Comparison of ENCODE assay signal across 1 cellular context in the genomic region with DNA sequence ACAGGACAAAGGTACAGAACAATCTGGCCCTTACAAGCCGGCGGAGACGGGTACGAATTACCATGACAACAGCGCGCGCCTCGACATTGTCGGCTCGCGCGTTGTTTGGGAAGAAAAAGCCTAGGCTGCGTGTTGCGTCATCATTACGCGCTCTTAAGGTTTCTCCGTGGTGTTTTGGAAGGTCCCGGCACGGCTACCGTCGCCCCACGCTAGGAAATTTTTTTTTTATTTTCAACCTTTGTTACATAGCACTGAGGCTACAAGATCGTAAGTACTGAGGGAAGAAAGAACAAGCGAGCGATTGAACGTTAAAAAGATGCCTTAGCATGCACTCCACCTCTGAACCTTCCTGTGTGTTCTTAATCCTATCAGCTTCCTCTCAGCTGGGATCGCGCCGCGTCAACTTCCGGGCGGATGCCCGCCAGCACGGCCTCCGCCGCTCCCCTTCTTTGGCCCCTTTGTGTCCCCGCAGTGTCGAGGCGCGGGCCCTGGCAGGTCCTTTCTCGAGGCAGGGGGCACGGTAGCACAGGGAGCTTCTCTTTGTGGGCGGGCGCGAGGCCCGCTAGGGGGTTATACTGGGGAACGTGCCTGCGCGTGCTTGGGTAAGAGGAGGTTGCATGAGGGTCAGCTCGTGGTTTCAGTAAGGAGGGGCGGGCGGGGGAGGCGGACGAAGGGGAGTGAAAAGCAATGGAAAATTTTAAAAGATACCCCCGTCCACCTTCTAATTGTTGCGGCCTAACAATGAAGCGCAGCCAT.
A peak's percentile ranks its signal among the peaks of the same experiment; 100 is the strongest.
TF ChIP-seq lines count a peak whose summit lies in the region.

A gene with protein sequence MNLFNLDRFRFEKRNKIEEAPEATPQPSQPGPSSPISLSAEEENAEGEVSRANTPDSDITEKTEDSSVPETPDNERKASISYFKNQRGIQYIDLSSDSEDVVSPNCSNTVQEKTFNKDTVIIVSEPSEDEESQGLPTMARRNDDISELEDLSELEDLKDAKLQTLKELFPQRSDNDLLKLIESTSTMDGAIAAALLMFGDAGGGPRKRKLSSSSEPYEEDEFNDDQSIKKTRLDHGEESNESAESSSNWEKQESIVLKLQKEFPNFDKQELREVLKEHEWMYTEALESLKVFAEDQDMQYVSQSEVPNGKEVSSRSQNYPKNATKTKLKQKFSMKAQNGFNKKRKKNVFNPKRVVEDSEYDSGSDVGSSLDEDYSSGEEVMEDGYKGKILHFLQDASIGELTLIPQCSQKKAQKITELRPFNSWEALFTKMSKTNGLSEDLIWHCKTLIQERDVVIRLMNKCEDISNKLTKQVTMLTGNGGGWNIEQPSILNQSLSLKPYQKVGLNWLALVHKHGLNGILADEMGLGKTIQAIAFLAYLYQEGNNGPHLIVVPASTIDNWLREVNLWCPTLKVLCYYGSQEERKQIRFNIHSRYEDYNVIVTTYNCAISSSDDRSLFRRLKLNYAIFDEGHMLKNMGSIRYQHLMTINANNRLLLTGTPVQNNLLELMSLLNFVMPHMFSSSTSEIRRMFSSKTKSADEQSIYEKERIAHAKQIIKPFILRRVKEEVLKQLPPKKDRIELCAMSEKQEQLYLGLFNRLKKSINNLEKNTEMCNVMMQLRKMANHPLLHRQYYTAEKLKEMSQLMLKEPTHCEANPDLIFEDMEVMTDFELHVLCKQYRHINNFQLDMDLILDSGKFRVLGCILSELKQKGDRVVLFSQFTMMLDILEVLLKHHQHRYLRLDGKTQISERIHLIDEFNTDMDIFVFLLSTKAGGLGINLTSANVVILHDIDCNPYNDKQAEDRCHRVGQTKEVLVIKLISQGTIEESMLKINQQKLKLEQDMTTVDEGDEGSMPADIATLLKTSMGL (plus strand): TSS at position 397 of the 756 bp plus-strand sequence. CDS start 530 bp downstream, outside the sequence.

TF ChIP-seq in HepG2, 621 proteins besides CTCF, POLR2A, EP300 and RAD21 (continued from another document and continues in another):
- TF ChIP-seq SPEN (CRISPR knock-in tag; IDR thresholded peaks at IDR 0.05; ENCODE audit: low read depth) (peak; percentile 82; the same call in 1 of the 2 replicates), AGO2 (optimal IDR thresholded peaks at IDR 0.05; ENCODE audit: low read depth, low read length) (peak; percentile 83), ZBTB21 (CRISPR knock-in tag; IDR thresholded peaks at IDR 0.05) (peak; percentile 85), GATA4 (IDR thresholded peaks at IDR 0.05; ENCODE audit: borderline replicate concordance, low read depth) (0 out of 2 replicates have a peak, but pooled peaks have one; percentile 31), ZFP90 (CRISPR knock-in tag; IDR thresholded peaks at IDR 0.05; ENCODE audit: borderline replicate concordance) (peak; percentile 84), ZNF451 (CRISPR knock-in tag; IDR thresholded peaks at IDR 0.05) (peak; percentile 49; the same call in 1 of the 2 replicates), ZNF136 (CRISPR knock-in tag; IDR thresholded peaks at IDR 0.05; ENCODE audit: low read depth) (no peak), ZNF547 (CRISPR knock-in tag; IDR thresholded peaks at IDR 0.05) (peak; percentile 83; the same call in 1 of the 2 replicates), ZNF616 (CRISPR knock-in tag; IDR thresholded peaks at IDR 0.05; ENCODE audit: low read depth) (0 out of 2 replicates have a peak, but pooled peaks have one; percentile 27), KDM6A (CRISPR knock-in tag; IDR thresholded peaks at IDR 0.05; ENCODE audit: low read depth) (peak; percentile 37; the same call in 1 of the 2 replicates), ZNF34 (CRISPR knock-in tag; IDR thresholded peaks at IDR 0.05; ENCODE audit: borderline replicate concordance) (no peak), ZNF891 (CRISPR knock-in tag; IDR thresholded peaks at IDR 0.05) (peak; percentile 93), TMF1 (CRISPR knock-in tag; IDR thresholded peaks at IDR 0.05; ENCODE audit: low read depth) (peak; percentile 70; the same call in 1 of the 2 replicates), PHF20 (CRISPR knock-in tag; IDR thresholded peaks at IDR 0.05) (peak; percentile 94), MTA1 (CRISPR knock-in tag; IDR thresholded peaks at IDR 0.05; ENCODE audit: borderline replicate concordance) (peak; percentile 87), ZFX (CRISPR knock-in tag; IDR thresholded peaks at IDR 0.05; ENCODE audit: low read depth) (peak; percentile 96), AHR (CRISPR knock-in tag; IDR thresholded peaks at IDR 0.05) (peak; percentile 67; the same call in 1 of the 2 replicates), KDM5B (CRISPR knock-in tag; IDR thresholded peaks at IDR 0.05; ENCODE audit: borderline replicate concordance) (peak; percentile 87; the same call in 1 of the 2 replicates), ZFP62 (CRISPR knock-in tag; IDR thresholded peaks at IDR 0.05) (no peak), HNRNPL (IDR thresholded peaks at IDR 0.05; ENCODE audit: low read depth, low read length) (peak; percentile 80), SIX4 (CRISPR knock-in tag; IDR thresholded peaks at IDR 0.05) (0 out of 2 replicates have a peak, but pooled peaks have one; percentile 16), RNF2 (conservative IDR thresholded peaks at IDR 0.05; ENCODE audit: low read depth) (peak; percentile 94), FOXO1 (CRISPR knock-in tag; IDR thresholded peaks at IDR 0.05) (0 out of 2 replicates have a peak, but pooled peaks have one; percentile 40), HIVEP1 (CRISPR knock-in tag; IDR thresholded peaks at IDR 0.05) (peak; percentile 87), ZNF737 (CRISPR knock-in tag; IDR thresholded peaks at IDR 0.05; ENCODE audit: borderline replicate concordance) (0 out of 2 replicates have a peak, but pooled peaks have one; percentile 72), HES4 (CRISPR knock-in tag; IDR thresholded peaks at IDR 0.05; ENCODE audit: borderline replicate concordance) (peak; percentile 71), REPIN1 (CRISPR knock-in tag; IDR thresholded peaks at IDR 0.05; ENCODE audit: borderline replicate concordance, low read depth) (peak; percentile 82; the same call in 1 of the 2 replicates), NFIC (IDR thresholded peaks at IDR 0.05; ENCODE audit: low read length) (peak; percentile 47; the same call in 1 of the 2 replicates), PPARG (CRISPR knock-in tag; conservative IDR thresholded peaks at IDR 0.05) (0 out of 2 replicates have a peak, but pooled peaks have one; percentile 28)
- TF ChIP-seq, protein P1, sequence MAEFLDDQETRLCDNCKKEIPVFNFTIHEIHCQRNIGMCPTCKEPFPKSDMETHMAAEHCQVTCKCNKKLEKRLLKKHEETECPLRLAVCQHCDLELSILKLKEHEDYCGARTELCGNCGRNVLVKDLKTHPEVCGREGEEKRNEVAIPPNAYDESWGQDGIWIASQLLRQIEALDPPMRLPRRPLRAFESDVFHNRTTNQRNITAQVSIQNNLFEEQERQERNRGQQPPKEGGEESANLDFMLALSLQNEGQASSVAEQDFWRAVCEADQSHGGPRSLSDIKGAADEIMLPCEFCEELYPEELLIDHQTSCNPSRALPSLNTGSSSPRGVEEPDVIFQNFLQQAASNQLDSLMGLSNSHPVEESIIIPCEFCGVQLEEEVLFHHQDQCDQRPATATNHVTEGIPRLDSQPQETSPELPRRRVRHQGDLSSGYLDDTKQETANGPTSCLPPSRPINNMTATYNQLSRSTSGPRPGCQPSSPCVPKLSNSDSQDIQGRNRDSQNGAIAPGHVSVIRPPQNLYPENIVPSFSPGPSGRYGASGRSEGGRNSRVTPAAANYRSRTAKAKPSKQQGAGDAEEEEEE (CRISPR knock-in tag; IDR thresholded peaks at IDR 0.05; ENCODE audit: borderline replicate concordance): no peak
- TF ChIP-seq, protein P2, sequence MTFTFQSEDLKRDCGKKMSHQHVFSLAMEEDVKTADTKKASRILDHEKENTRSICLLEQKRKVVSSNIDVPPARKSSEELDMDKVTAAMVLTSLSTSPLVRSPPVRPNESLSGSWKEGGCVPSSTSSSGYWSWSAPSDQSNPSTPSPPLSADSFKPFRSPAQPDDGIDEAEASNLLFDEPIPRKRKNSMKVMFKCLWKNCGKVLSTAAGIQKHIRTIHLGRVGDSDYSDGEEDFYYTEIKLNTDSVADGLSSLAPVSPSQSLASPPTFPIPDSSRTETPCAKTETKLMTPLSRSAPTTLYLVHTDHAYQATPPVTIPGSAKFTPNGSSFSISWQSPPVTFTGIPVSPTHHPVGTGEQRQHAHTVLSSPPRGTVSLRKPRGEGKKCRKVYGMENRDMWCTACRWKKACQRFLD (CRISPR knock-in tag; IDR thresholded peaks at IDR 0.05; ENCODE audit: borderline replicate concordance): peak; percentile 79; the same call in 1 of the 2 replicates
- TF ChIP-seq, protein P3, sequence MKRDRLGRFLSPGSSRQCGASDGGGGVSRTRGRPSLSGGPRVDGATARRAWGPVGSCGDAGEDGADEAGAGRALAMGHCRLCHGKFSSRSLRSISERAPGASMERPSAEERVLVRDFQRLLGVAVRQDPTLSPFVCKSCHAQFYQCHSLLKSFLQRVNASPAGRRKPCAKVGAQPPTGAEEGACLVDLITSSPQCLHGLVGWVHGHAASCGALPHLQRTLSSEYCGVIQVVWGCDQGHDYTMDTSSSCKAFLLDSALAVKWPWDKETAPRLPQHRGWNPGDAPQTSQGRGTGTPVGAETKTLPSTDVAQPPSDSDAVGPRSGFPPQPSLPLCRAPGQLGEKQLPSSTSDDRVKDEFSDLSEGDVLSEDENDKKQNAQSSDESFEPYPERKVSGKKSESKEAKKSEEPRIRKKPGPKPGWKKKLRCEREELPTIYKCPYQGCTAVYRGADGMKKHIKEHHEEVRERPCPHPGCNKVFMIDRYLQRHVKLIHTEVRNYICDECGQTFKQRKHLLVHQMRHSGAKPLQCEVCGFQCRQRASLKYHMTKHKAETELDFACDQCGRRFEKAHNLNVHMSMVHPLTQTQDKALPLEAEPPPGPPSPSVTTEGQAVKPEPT (CRISPR knock-in tag; IDR thresholded peaks at IDR 0.05; ENCODE audit: low read depth): peak; percentile 98
- TF ChIP-seq, protein P4, sequence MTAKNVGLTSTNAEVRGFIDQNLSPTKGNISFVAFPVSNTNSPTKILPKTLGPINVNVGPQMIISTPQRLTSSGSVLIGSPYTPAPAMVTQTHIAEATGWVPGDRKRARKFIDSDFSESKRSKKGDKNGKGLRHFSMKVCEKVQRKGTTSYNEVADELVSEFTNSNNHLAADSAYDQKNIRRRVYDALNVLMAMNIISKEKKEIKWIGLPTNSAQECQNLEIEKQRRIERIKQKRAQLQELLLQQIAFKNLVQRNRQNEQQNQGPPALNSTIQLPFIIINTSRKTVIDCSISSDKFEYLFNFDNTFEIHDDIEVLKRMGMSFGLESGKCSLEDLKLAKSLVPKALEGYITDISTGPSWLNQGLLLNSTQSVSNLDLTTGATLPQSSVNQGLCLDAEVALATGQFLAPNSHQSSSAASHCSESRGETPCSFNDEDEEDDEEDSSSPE (CRISPR knock-in tag; IDR thresholded peaks at IDR 0.05): peak; percentile 81
- TF ChIP-seq, protein P5, sequence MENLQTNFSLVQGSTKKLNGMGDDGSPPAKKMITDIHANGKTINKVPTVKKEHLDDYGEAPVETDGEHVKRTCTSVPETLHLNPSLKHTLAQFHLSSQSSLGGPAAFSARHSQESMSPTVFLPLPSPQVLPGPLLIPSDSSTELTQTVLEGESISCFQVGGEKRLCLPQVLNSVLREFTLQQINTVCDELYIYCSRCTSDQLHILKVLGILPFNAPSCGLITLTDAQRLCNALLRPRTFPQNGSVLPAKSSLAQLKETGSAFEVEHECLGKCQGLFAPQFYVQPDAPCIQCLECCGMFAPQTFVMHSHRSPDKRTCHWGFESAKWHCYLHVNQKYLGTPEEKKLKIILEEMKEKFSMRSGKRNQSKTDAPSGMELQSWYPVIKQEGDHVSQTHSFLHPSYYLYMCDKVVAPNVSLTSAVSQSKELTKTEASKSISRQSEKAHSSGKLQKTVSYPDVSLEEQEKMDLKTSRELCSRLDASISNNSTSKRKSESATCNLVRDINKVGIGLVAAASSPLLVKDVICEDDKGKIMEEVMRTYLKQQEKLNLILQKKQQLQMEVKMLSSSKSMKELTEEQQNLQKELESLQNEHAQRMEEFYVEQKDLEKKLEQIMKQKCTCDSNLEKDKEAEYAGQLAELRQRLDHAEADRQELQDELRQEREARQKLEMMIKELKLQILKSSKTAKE (CRISPR knock-in tag; IDR thresholded peaks at IDR 0.05; ENCODE audit: borderline replicate concordance): peak; percentile 43; the same call in 1 of the 2 replicates
- TF ChIP-seq, protein P6, sequence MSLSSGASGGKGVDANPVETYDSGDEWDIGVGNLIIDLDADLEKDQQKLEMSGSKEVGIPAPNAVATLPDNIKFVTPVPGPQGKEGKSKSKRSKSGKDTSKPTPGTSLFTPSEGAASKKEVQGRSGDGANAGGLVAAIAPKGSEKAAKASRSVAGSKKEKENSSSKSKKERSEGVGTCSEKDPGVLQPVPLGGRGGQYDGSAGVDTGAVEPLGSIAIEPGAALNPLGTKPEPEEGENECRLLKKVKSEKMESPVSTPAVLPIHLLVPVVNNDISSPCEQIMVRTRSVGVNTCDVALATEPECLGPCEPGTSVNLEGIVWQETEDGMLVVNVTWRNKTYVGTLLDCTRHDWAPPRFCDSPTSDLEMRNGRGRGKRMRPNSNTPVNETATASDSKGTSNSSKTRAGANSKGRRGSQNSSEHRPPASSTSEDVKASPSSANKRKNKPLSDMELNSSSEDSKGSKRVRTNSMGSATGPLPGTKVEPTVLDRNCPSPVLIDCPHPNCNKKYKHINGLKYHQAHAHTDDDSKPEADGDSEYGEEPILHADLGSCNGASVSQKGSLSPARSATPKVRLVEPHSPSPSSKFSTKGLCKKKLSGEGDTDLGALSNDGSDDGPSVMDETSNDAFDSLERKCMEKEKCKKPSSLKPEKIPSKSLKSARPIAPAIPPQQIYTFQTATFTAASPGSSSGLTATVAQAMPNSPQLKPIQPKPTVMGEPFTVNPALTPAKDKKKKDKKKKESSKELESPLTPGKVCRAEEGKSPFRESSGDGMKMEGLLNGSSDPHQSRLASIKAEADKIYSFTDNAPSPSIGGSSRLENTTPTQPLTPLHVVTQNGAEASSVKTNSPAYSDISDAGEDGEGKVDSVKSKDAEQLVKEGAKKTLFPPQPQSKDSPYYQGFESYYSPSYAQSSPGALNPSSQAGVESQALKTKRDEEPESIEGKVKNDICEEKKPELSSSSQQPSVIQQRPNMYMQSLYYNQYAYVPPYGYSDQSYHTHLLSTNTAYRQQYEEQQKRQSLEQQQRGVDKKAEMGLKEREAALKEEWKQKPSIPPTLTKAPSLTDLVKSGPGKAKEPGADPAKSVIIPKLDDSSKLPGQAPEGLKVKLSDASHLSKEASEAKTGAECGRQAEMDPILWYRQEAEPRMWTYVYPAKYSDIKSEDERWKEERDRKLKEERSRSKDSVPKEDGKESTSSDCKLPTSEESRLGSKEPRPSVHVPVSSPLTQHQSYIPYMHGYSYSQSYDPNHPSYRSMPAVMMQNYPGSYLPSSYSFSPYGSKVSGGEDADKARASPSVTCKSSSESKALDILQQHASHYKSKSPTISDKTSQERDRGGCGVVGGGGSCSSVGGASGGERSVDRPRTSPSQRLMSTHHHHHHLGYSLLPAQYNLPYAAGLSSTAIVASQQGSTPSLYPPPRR (CRISPR knock-in tag; IDR thresholded peaks at IDR 0.05; ENCODE audit: borderline replicate concordance): peak; percentile 53; the same call in 1 of the 2 replicates
